ENCODE assay signal across 20 cellular contexts in the genomic region with DNA sequence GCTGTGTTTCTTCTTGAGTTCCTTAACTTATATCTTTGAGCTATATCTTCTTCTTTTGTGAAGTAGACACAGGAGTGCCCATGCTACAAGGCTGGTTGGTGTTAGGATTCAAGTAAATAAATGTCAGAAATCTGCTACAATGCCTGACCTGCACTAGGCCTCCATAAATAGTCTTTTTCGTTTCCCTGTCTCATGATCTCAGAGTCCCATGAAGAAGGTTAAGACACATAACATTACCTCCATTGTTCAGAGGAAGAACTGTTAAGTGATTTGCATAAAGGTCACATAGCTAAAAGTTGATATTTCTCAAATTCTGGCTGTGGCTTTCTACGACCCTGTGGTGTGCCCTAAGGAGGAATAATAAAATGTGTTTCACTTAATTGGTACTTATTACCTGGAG.
A peak's percentile ranks its signal among the peaks of the same experiment; 100 is the strongest.
DNase-seq lines count a peak whose midpoint lies in the region; ATAC-seq and TF ChIP-seq lines count a peak whose summit lies in the region.
"Had no signal": no experiment of that assay in that cellular context is flagged by ENCODE, and none has a peak within 500 bp of the region (broad histone marks: within the 10 kb centered on the region; RNA-seq: fewer than 3 reads in every experiment).

No MANE protein-coding gene starts in this region.

- TF ChIP-seq EP300 in gastroesophageal sphincter (IDR thresholded peaks at IDR 0.05), result no peak

- whole genome bisulfite sequencing in testis, 2 donors, result 66 to 81% methylated on average over 2 of the region's 2 CpGs
- WGBS in gastroesophageal sphincter (ENCODE audit: low coverage in 1 of 2), 2 donors, result 51 to 75% methylated on average over 2 of the region's 2 CpGs
- 50 to 85% methylated on average over 2 of the region's 2 CpGs for WGBS in esophagus squamous epithelium, 2 donors

- intact Hi-C loops in testis (cut with DNase I; ENCODE audit: low total_unique reads) (no loop called here), esophagus squamous epithelium (cut with DNase I) (no loop called here)

- no peaks in the 10 kb centered on the region for H3K27me3 ChIP-seq in testis
- no peaks in the 10 kb centered on the region for H3K27me3 ChIP-seq in gastroesophageal sphincter
- H3K27me3 ChIP-seq in esophagus squamous epithelium, result no peaks in the 10 kb centered on the region

- TF ChIP-seq CTCF in testis (IDR thresholded peaks at IDR 0.05), result no peak
- no peak for TF ChIP-seq CTCF in gastroesophageal sphincter (IDR thresholded peaks at IDR 0.05)
- TF ChIP-seq CTCF in esophagus squamous epithelium (IDR thresholded peaks at IDR 0.05), result no peak

- DNase-seq in testis (no peak), esophagus squamous epithelium (lab: John Stamatoyannopoulos, UW) (no peak)
- DNase-seq in activated T-cell treated with anti-CD3 and anti-CD28 coated beads, Interleukin-2, amount 50 U/mL, for 48 hours, result no peak
- DNase-seq: DND-41, NCI-H1105 treated with DMSO at 0.1 percent for 48 hours, NCI-H187, NCI-H2107, NCI-H2227 treated with DMSO at 0.1 percent for 48 hours, NCI-H524, NCI-H82, PC-3, RPMI8226, SHP77 treated with DMSO at 0.1 percent for 48 hours, T1000 had no signal

- H3K9me3 ChIP-seq in testis (no peaks in the 10 kb centered on the region), gastroesophageal sphincter (no peaks in the 10 kb centered on the region), esophagus squamous epithelium (no peaks in the 10 kb centered on the region)

- TF ChIP-seq POLR2A in testis (IDR thresholded peaks at IDR 0.05), result no peak
- TF ChIP-seq POLR2A in gastroesophageal sphincter (IDR thresholded peaks at IDR 0.05), result no peak
- no peak for TF ChIP-seq POLR2A in esophagus squamous epithelium (IDR thresholded peaks at IDR 0.05)

- H3K36me3 ChIP-seq in testis (ENCODE audit: low read depth, missing control alignments), result no peaks in the 10 kb centered on the region
- H3K36me3 ChIP-seq in gastroesophageal sphincter, result no peaks in the 10 kb centered on the region
- no peaks in the 10 kb centered on the region for H3K36me3 ChIP-seq in esophagus squamous epithelium

- ATAC-seq in GM18861 (IDR thresholded peaks at IDR 0.05; ENCODE audit: unreplicated experiment), result peak; percentile 70
- peak; percentile 50 for ATAC-seq in GM21576 (IDR thresholded peaks at IDR 0.05; ENCODE audit: unreplicated experiment)
- peak; percentile 62 for ATAC-seq in HG03520 (IDR thresholded peaks at IDR 0.05; ENCODE audit: unreplicated experiment)
- no peak for ATAC-seq in gastroesophageal sphincter
- ATAC-seq: K562, PC-3 had no signal

- H3K4me1 ChIP-seq in testis, result peaks cover 29% of the 10 kb centered on the region
- peaks cover 0 to 36% (median 3%) of the 10 kb centered on the region in 3 donors for H3K4me1 ChIP-seq in gastroesophageal sphincter
- peaks cover 0 to 6% (median 0%) of the 10 kb centered on the region in 3 donors for H3K4me1 ChIP-seq in esophagus squamous epithelium

- H3K4me3 ChIP-seq in testis (no peak overlapping the region), gastroesophageal sphincter (no peak overlapping the region), esophagus squamous epithelium (no peak overlapping the region)
- H3K4me3 ChIP-seq: K562 had no signal

- H3K27ac ChIP-seq in testis, result peak overlapping the region; percentile 50 to 89
- H3K27ac ChIP-seq in gastroesophageal sphincter, result no peak overlapping the region
- no peak overlapping the region for H3K27ac ChIP-seq in esophagus squamous epithelium
- H3K27ac ChIP-seq: C4-2B had no signal

Comparison
In these comparisons a context has a peak if more than half of its experiments do, and no peak if none do; other contexts are left out.
1. H3K27ac ChIP-seq: peak in testis (2 of 2); none in gastroesophageal sphincter (0 of 4) and esophagus squamous epithelium (0 of 4).